Comparison of ENCODE assay signal across 11 cellular contexts in the genomic region with DNA sequence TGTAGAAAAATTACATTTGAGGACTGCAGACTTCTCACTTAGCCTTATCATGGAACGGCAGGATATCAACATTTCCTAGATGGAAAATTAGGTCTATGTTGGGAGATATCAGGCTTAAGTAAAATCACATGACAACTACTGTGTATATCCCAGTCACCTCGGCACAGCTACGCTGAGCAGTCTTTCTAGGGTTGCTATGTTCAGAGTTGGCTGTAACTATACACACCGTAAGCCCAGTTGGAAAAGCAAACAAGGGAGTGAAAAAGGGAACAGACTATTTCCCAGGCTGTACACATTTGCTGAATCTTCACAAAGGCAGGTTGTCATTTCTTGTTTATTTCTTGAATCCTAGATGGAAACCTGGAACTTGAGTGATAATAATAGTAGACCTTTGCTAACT.
DNase-seq lines count a peak whose midpoint lies in the region; ATAC-seq, FAIRE-seq and TF ChIP-seq lines count a peak whose summit lies in the region.
"Had no signal": no experiment of that assay in that cellular context is flagged by ENCODE, and none has a peak within 500 bp of the region (broad histone marks: within the 10 kb centered on the region; RNA-seq: fewer than 3 reads in every experiment).

No MANE protein-coding gene starts in this region.

- no peak overlapping the region for H3K4me3 ChIP-seq in fibroblast of mammary gland (ENCODE audit: control insufficient read depth, low read depth, low read length)

- ATAC-seq in HG03025 (IDR thresholded peaks at IDR 0.05; ENCODE audit: low FRiP score, unreplicated experiment), result no peak
- ATAC-seq: esophagus mucosa had no signal

- no peak for TF ChIP-seq CTCF in fibroblast of mammary gland (conservative IDR thresholded peaks at IDR 0.05; ENCODE audit: control insufficient read depth, insufficient read depth, low read depth, low read length)

- DNase-seq in NCI-H1417 (lab: John Stamatoyannopoulos, UW) (peak in 2 of 3 experiments; percentile 47 to 72), NCI-H1417 treated with DMSO at 0.1 percent for 48 hours (lab: John Stamatoyannopoulos, UW) (no peak), RCC 7860 (ENCODE audit: low spot score) (peak; percentile 6), fibroblast of mammary gland (ENCODE audit: low read depth) (peak; percentile 10), renal cortical epithelial cell (ENCODE audit: low read depth) (peak; percentile 15), HK-2 (ENCODE audit: unreplicated experiment) (no peak), DMS79 (lab: John Stamatoyannopoulos, UW) (no peak)
- DNase-seq: activated CD4-positive, alpha-beta memory T cell treated with anti-CD3 and anti-CD28 coated beads, Interleukin-2, amount 10 ng/mL, durations not matched to agents 7 days and 5 days; activated naive CD8-positive, alpha-beta T cell treated with anti-CD3 and anti-CD28 coated beads, Interleukin-2, amount 10 ng/mL, durations not matched to agents 7 days and 5 days had no signal

- FAIRE-seq in RCC 7860 (lab: Jason Lieb, UNC), result no peak

Comparison
In these comparisons a context has a peak if more than half of its experiments do, and no peak if none do; other contexts are left out.
1. DNase-seq: peak in NCI-H1417 (2 of 3), RCC 7860 (single experiment), fibroblast of mammary gland (single experiment) and renal cortical epithelial cell (single experiment); none in NCI-H1417 treated with DMSO at 0.1 percent for 48 hours (single experiment), HK-2 (single experiment) and DMS79 (single experiment).